8 cellular contexts compared by ENCODE assay signal in the genomic region with DNA sequence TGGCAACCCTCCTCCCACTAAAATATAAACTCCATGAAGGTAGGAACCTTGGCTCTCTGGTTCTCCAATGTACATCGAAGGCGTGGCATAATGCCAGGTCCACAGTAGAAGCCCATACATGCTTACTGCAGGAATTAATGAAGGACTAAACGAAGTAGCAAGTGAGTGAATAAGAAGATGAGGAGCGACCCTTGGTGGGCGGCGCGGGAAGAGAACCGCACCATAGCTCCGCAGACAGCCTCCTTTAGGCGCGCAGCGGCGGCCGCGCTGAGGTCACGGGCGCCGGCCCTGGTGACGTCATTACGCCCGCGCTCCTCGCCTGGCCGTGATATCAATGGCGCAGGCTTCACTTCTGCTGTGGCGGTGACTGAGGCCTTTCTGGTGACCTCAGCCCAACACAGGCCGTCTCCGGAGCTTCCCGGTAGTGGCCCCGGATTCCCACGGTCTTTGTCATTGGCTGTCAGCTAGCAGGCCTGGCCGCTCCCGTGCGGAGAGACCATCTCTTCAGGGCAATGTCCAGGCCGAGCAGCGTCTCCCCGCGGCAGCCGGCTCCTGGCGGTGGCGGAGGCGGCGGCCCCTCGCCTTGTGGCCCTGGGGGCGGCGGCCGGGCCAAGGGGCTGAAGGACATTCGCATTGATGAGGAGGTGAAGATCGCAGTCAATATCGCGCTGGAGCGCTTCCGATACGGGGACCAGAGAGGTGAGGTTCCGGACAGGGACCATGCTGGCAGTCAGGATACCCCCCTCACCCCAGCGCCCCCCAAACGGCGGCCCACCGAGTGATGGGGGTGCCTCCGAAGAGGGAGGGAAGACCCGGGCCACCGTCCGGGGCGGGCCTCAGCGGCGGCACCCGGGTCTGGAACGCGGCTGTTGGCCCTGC. TPM values are rescaled to one million over a fixed set of nuclear protein-coding genes. Genes with fewer than 3 reads are reported as not detected.
DNase-seq lines count a peak whose midpoint lies in the region; ATAC-seq and TF ChIP-seq lines count a peak whose summit lies in the region.

A gene (plus strand): TSS at position 311 of the 879 bp plus-strand sequence. CDS start 202 bp downstream, at position 513.

- peaks cover 26% of the 10 kb centered on the region for H3K4me1 Mint-ChIP-seq in activated naive CD8-positive, alpha-beta T cell treated with anti-CD3 and anti-CD28 coated beads, Interleukin-2, amount 50 U/mL, for 24 hours
- peaks cover 22% of the 10 kb centered on the region for H3K4me1 Mint-ChIP-seq in type B pancreatic cell (ENCODE audit: unreplicated experiment)

- no peaks in the 10 kb centered on the region for H3K4me1 ChIP-seq in cardiac muscle cell (ENCODE audit: low read depth)

- ATAC-seq in HG02623 (IDR thresholded peaks at IDR 0.05; ENCODE audit: unreplicated experiment): peak; percentile 99
- ATAC-seq in activated naive CD8-positive, alpha-beta T cell treated with anti-CD3 and anti-CD28 coated beads, Interleukin-2, amount 50 U/mL, for 24 hours: peak; percentile 98

- H3K4me3 ChIP-seq in GM12865 (ENCODE audit: low read depth, low read length): peak within 1 kb of the TSS; percentile 74
- peak within 1 kb of the TSS; percentile 69 for H3K4me3 ChIP-seq in cardiac muscle cell

- no peaks in the 10 kb centered on the region for H3K27me3 ChIP-seq in cardiac muscle cell

- peak; percentile 89 for DNase-seq in GM12865 (ENCODE audit: low read depth)
- peak; percentile 72 for DNase-seq in NCI-H1092 treated with DMSO at 0.1 percent for 48 hours (lab: John Stamatoyannopoulos, UW)
- peak; percentile 72 to 90 for DNase-seq in SW 1271 (lab: John Stamatoyannopoulos, UW)
- DNase-seq in activated naive CD8-positive, alpha-beta T cell treated with anti-CD3 and anti-CD28 coated beads, Interleukin-2, amount 50 U/mL, for 24 hours: peak; percentile 90
- DNase-seq in cardiac muscle cell (ENCODE audit: low read depth in 1 of 2, low spot score in 1 of 2): peak; percentile 92
- DNase-seq in pons (ENCODE audit: low spot score): peak; percentile 75
- DNase-seq in type B pancreatic cell (ENCODE audit: extremely low spot score, unreplicated experiment): peak; percentile 92

- no peaks in the 10 kb centered on the region for H3K36me3 ChIP-seq in cardiac muscle cell

- H3K27ac ChIP-seq in cardiac muscle cell: peak within 1 kb of the TSS; percentile 89

- TF ChIP-seq CTCF in GM12865 (IDR thresholded peaks at IDR 0.05; ENCODE audit: insufficient read depth, low read depth, low read length, missing control alignments): peak; percentile 15
- peak; percentile 23 for TF ChIP-seq CTCF in cardiac muscle cell (IDR thresholded peaks at IDR 0.05; ENCODE audit: low read depth, low read length)
- TF ChIP-seq CTCF in type B pancreatic cell (conservative IDR thresholded peaks at IDR 0.05): peak; percentile 63

- peak within 1 kb of the TSS; percentile 89 for H3K4me3 Mint-ChIP-seq in activated naive CD8-positive, alpha-beta T cell treated with anti-CD3 and anti-CD28 coated beads, Interleukin-2, amount 50 U/mL, for 24 hours
- peak within 1 kb of the TSS; percentile 91 for H3K4me3 Mint-ChIP-seq in type B pancreatic cell

- peak within 1 kb of the TSS; percentile 89 for H3K27ac Mint-ChIP-seq in activated naive CD8-positive, alpha-beta T cell treated with anti-CD3 and anti-CD28 coated beads, Interleukin-2, amount 50 U/mL, for 24 hours
- peak within 1 kb of the TSS; percentile 87 for H3K27ac Mint-ChIP-seq in type B pancreatic cell

- H3K27me3 Mint-ChIP-seq in activated naive CD8-positive, alpha-beta T cell treated with anti-CD3 and anti-CD28 coated beads, Interleukin-2, amount 50 U/mL, for 24 hours: peaks cover 11% of the 10 kb centered on the region
- peaks cover 8% of the 10 kb centered on the region for H3K27me3 Mint-ChIP-seq in type B pancreatic cell

- peaks cover 19% of the 10 kb centered on the region for H3K36me3 Mint-ChIP-seq in activated naive CD8-positive, alpha-beta T cell treated with anti-CD3 and anti-CD28 coated beads, Interleukin-2, amount 50 U/mL, for 24 hours (ENCODE audit: low read depth)
- peaks cover 10% of the 10 kb centered on the region for H3K36me3 Mint-ChIP-seq in type B pancreatic cell

- no peaks in the 10 kb centered on the region for H3K9me3 Mint-ChIP-seq in activated naive CD8-positive, alpha-beta T cell treated with anti-CD3 and anti-CD28 coated beads, Interleukin-2, amount 50 U/mL, for 24 hours
- peaks cover 7% of the 10 kb centered on the region for H3K9me3 Mint-ChIP-seq in type B pancreatic cell

- H3K9me3 ChIP-seq in cardiac muscle cell (ENCODE audit: low read depth): no peaks in the 10 kb centered on the region

RNA-seq across cellular contexts. Expression of the gene that starts here (rescaled TPM):
- 8.7 and 16.1 TPM in 2 replicates for total RNA-seq in cardiac muscle cell
- 11.2 and 11.4 TPM in 2 replicates for polyA plus RNA-seq in cardiac muscle cell
- 22.3 and 30.4 TPM in 2 replicates for total RNA-seq in type B pancreatic cell (ENCODE audit: low replicate concordance)

Comparison
In these comparisons a context has a peak if more than half of its experiments do, and no peak if none do; other contexts are left out.
1. Peak in every context shown above with its lines: DNase-seq, ATAC-seq, H3K4me3 ChIP-seq and H3K27ac ChIP-seq.